In genomic region chr5:42855386-42855785, GRCh38 we compare ENCODE assay signal across 18 cellular contexts. TPM values are rescaled to one million over a fixed set of nuclear protein-coding genes. Genes with fewer than 3 reads are reported as not detected.
"Had no signal": no experiment of that assay in that cellular context is flagged by ENCODE, and none has a peak within 500 bp of the region (broad histone marks: within the 10 kb centered on the region; RNA-seq: fewer than 3 reads in every experiment).

No MANE protein-coding gene starts in this region.

- H3K4me3 ChIP-seq: esophagus muscularis mucosa, heart right ventricle, mucosa of descending colon, skin epidermis had no signal

- H3K36me3 ChIP-seq: esophagus muscularis mucosa, heart right ventricle had no signal

- H3K9me3 ChIP-seq: esophagus muscularis mucosa, mucosa of descending colon had no signal

- H3K27ac ChIP-seq: esophagus muscularis mucosa, heart right ventricle, skin epidermis had no signal

- H3K27me3 ChIP-seq: esophagus muscularis mucosa, heart right ventricle had no signal

- ATAC-seq: activated T-cell treated with anti-CD3 and anti-CD28 coated beads, Interleukin-2, amount 50 U/mL, for 4 hours; stimulated activated naive CD8-positive, alpha-beta T cell treated with anti-CD3 and anti-CD28 coated beads, Interleukin-15, amount 100 ng/mL, for 72 hours had no signal

- DNase-seq: activated B cell treated with CpG ODN at 0.5 μM for 24 hours; activated CD4-positive, alpha-beta T cell treated with anti-CD3 and anti-CD28 coated beads for 48 hours; activated CD8-positive, alpha-beta memory T cell treated with anti-CD3 and anti-CD28 coated beads, Interleukin-2, amount 50 U/mL, for 4 hours; activated naive CD4-positive, alpha-beta T cell treated with anti-CD3 and anti-CD28 coated beads for 36 hours; activated T-cell treated with anti-CD3 and anti-CD28 coated beads, Interleukin-2, amount 50 U/mL, for 4 hours; aorta; cortex of kidney; effector CD4-positive, alpha-beta T cell; heart right ventricle; immature natural killer cell; mesenchymal stem cell; naive B cell; stimulated activated CD4-positive, alpha-beta T cell treated with anti-CD3 and anti-CD28 coated beads, Interleukin-15, amount 100 ng/mL, for 24 hours; stimulated activated CD4-positive, alpha-beta T cell treated with anti-CD3 and anti-CD28 coated beads, Interleukin-2, amount 100 ng/mL, for 48 hours; stimulated activated naive CD8-positive, alpha-beta T cell treated with anti-CD3 and anti-CD28 coated beads, Interleukin-15, amount 100 ng/mL, for 72 hours had no signal

RNA-seq across cellular contexts. Expression of gene SELENOP, which starts 43.7 kb away (rescaled TPM):
- total RNA-seq: activated B cell treated with CpG ODN at 0.5 μM for 24 hours; activated naive CD4-positive, alpha-beta T cell treated with anti-CD3 and anti-CD28 coated beads for 36 hours had no signal
